In the genomic region with DNA sequence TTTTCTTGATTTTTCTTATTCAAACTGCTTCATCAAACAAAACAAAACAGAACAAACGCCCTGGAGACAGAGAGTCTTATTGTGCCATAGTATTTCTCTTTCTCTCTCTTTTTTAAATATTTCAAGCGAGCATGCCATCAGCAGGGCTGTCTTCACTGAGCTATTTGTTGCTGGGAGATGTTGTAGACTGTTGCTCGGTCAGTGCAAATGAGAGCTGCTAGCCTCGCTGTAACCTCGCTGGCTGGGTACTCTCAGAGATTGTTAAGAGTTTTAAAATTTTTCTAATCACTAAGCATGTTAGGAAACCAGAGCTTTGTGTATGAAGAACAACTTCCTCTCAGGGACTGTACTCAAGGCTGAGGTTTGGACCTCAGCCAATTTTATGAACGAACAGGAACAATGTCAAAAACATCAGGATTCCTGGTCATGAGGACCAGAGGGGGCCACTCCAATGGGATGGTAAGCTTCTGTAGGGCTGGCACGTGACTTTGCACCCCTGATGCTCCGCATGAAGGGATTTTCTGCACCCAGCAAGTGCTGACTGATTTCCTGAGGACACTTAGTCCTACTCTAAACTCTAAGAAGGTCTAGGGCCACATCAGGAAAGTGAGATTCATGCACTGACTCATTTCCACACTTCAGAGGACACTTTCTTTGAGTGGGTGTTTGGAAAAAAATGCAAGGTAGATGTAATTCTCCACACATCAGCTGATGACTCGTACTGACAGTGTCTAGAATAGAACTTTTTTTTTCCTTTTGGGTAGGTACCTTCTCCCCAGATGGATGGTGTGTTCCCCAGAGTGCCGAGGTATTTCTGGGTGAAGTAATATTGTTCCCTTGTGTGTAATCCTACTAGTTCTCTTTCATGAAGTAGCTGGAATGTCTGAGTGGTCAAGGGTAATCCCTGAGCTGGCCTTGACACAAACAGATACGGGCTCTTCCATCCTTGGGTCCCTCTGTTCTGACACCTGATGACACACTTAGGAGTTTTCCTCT, we compare ENCODE assay signal across 1 cellular context.
A peak's percentile ranks its signal among the peaks of the same experiment; 100 is the strongest.
TF ChIP-seq lines count a peak whose summit lies in the region.

No MANE protein-coding gene starts in this region.

TF ChIP-seq in HCT116, 20 proteins besides CTCF, POLR2A, EP300 and RAD21 (continued from another document):
- TF ChIP-seq ZBTB33 (IDR thresholded peaks at IDR 0.05; ENCODE audit: extremely low read depth, insufficient replicate concordance, low read length) (no peak), YY1 (IDR thresholded peaks at IDR 0.05; ENCODE audit: extremely low read depth, insufficient replicate concordance, low read depth, low read length) (no peak), SP1 (IDR thresholded peaks at IDR 0.05; ENCODE audit: low read depth) (peak; percentile 61), POLR2AphosphoS5 (IDR thresholded peaks at IDR 0.05; ENCODE audit: low read depth, low read length) (no peak), CEBPB (IDR thresholded peaks at IDR 0.05; ENCODE audit: low read depth) (peak; percentile 39; the same call in 1 of the 2 replicates), FOSL1 (IDR thresholded peaks at IDR 0.05; ENCODE audit: low read depth) (peak; percentile 64), CBX3 (IDR thresholded peaks at IDR 0.05; ENCODE audit: low read depth) (no peak), EZH2phosphoT487 (IDR thresholded peaks at IDR 0.05; ENCODE audit: borderline replicate concordance) (no peak), EGR1 (IDR thresholded peaks at IDR 0.05; ENCODE audit: low read depth) (peak; percentile 86)
